ENCODE assay signal across 27 cellular contexts in genomic region chr6:15593798-15594197, GRCh38.
DNase-seq lines count a peak whose midpoint lies in the region; ATAC-seq and TF ChIP-seq lines count a peak whose summit lies in the region.
"Had no signal": no experiment of that assay in that cellular context is flagged by ENCODE, and none has a peak within 500 bp of the region (broad histone marks: within the 10 kb centered on the region; RNA-seq: fewer than 3 reads in every experiment).

No MANE protein-coding gene starts in this region.

- H3K4me1 ChIP-seq in psoas muscle, result peaks cover 39% of the 10 kb centered on the region
- H3K4me1 ChIP-seq: pancreas had no signal

- DNase-seq in NCI-H1694 (lab: John Stamatoyannopoulos, UW), result peak; percentile 5
- no peak for DNase-seq in NCI-H1694 treated with DMSO at 0.1 percent for 48 hours (lab: John Stamatoyannopoulos, UW)
- peak; percentile 10 for DNase-seq in astrocyte of the hippocampus (ENCODE audit: low read depth, low spot score)
- peak; percentile 41 for DNase-seq in fibroblast of villous mesenchyme (ENCODE audit: low read depth)
- no peak for DNase-seq in psoas muscle
- no peak for DNase-seq in NCI-H187 (lab: John Stamatoyannopoulos, UW)
- DNase-seq in HCEC 1CT, result no peak
- DNase-seq: 8988T; activated CD4-positive, alpha-beta T cell treated with anti-CD3 and anti-CD28 coated beads, Interleukin-2, amount 50 U/mL, for 48 hours; activated effector memory CD4-positive, alpha-beta T cell treated with anti-CD3 and anti-CD28 coated beads, Interleukin-2, amount 50 U/mL, for 16 hours; activated naive CD8-positive, alpha-beta T cell treated with anti-CD3 and anti-CD28 coated beads, Interleukin-2, amount 50 U/mL, for 24 hours; CD8-positive, alpha-beta memory T cell; central memory CD4-positive, alpha-beta T cell; DMS79; H9; Karpas-422; NCI-H2081 treated with DMSO at 0.1 percent for 48 hours; NCI-H526; pancreas; sigmoid colon; T-helper 9 cell; upper lobe of left lung had no signal

- intact Hi-C loops in psoas muscle (cut with DNase I), result no loop called here

- H3K4me3 ChIP-seq in fibroblast of villous mesenchyme (ENCODE audit: low read depth, low read length) (no peak overlapping the region), psoas muscle (no peak overlapping the region)
- H3K4me3 ChIP-seq: pancreas, sigmoid colon, upper lobe of left lung had no signal

- H3K27me3 ChIP-seq in psoas muscle (ENCODE audit: insufficient read depth in 3 of 3, low read length in 2 of 3), result no peaks in the 10 kb centered on the region
- H3K27me3 ChIP-seq: pancreas, sigmoid colon, upper lobe of left lung had no signal

- WGBS in psoas muscle, 3 donors, result 32 to 53% (median 46%) methylated on average over 2 of the region's 2 CpGs

- no peaks in the 10 kb centered on the region for H3K36me3 ChIP-seq in psoas muscle (ENCODE audit: insufficient read depth in 1 of 2, low read depth in 1 of 2)
- H3K36me3 ChIP-seq: pancreas, sigmoid colon, upper lobe of left lung had no signal

- no peaks in the 10 kb centered on the region for H3K9me3 ChIP-seq in psoas muscle
- H3K9me3 ChIP-seq: pancreas, sigmoid colon, upper lobe of left lung had no signal

- TF ChIP-seq CTCF in fibroblast of villous mesenchyme (IDR thresholded peaks at IDR 0.05; ENCODE audit: insufficient read depth, low read depth, low read length) (no peak), psoas muscle (IDR thresholded peaks at IDR 0.05) (no peak)

- H3K27ac ChIP-seq in psoas muscle, result peak overlapping the region; percentile 70
- H3K27ac ChIP-seq: epithelial cell of prostate, pancreas, RWPE1, sigmoid colon, upper lobe of left lung had no signal

- peak in 3 of 4 donors; percentile 46 to 69 (median 47) for ATAC-seq in psoas muscle
- no peak for ATAC-seq in esophagus mucosa
- ATAC-seq: activated naive CD8-positive, alpha-beta T cell treated with anti-CD3 and anti-CD28 coated beads, Interleukin-2, amount 50 U/mL, for 24 hours; left lobe of liver; WTC11 had no signal

Comparison
In these comparisons a context has a peak if more than half of its experiments do, and no peak if none do; other contexts are left out.
1. DNase-seq: peak in NCI-H1694 (single experiment), astrocyte of the hippocampus (single experiment) and fibroblast of villous mesenchyme (single experiment); none in NCI-H1694 treated with DMSO at 0.1 percent for 48 hours (single experiment), psoas muscle (0 of 2), NCI-H187 (0 of 2) and HCEC 1CT (single experiment).